Comparison of ENCODE assay signal across 8 cellular contexts in genomic region chr9:129109504-129109903, GRCh38. TPM values are rescaled to one million over a fixed set of nuclear protein-coding genes. Genes with fewer than 3 reads are reported as not detected.
DNase-seq lines count a peak whose midpoint lies in the region; ATAC-seq, FAIRE-seq and TF ChIP-seq lines count a peak whose summit lies in the region.

No MANE protein-coding gene starts in this region.

- H3K36me3 Mint-ChIP-seq in GM23338 (ENCODE audit: low read depth), result no peaks in the 10 kb centered on the region; the same call in 1 of the 3 replicates
- H3K36me3 Mint-ChIP-seq in neural crest cell (ENCODE audit: low read depth), result no peaks in the 10 kb centered on the region

- no peak overlapping the region for H3K56ac ChIP-seq in H1 (replicated peaks; ENCODE audit: insufficient read length, low read depth, low read length)

- H3K27me3 ChIP-seq in GM23338 (ENCODE audit: insufficient read depth) (peaks cover 18% of the 10 kb centered on the region), H1 (replicated peaks in 1 of 4; ENCODE audit: control insufficient read depth in 3 of 4, extremely low read depth in 1 of 4, insufficient read depth in 3 of 4, low read length in 3 of 4) (peaks cover 0 to 15% (median 13%) of the 10 kb centered on the region in 4 experiments; a peak in 5 of 7 replicates)

- POLR2A ChIA-PET in H1 (lab: Charles Lee; ENCODE audit: partially characterized antibody), result interaction anchor here (0.8 to 1.4 kb wide), 3 partner anchors 9 to 31 kb away, joined by 3 to 5 read pairs (median 4); partner anchors contain the start of gene DOLPP1

- H2BK5ac ChIP-seq in H1 (ENCODE audit: low read depth, low read length), result no peak overlapping the region

- H3K27ac Mint-ChIP-seq in GM23338, result no peak overlapping the region
- no peak overlapping the region for H3K27ac Mint-ChIP-seq in neural crest cell (ENCODE audit: unreplicated experiment)

- H4K5ac ChIP-seq in H1 (ENCODE audit: insufficient read length, low read depth, low read length), result no peak overlapping the region

- no peak for TF ChIP-seq POLR2A in H1 (IDR thresholded peaks at IDR 0.05; ENCODE audit: control extremely low read depth in 1 of 2, low read depth in 2 of 2, low read length in 2 of 2)

- H3F3A ChIP-seq in GM23338 (replicated peaks; ENCODE audit: low read depth), result peaks cover 6% of the 10 kb centered on the region; the same call in 1 of the 2 replicates

- H3K4me1 ChIP-seq in GM23338 (ENCODE audit: insufficient read depth) (peaks cover 8% of the 10 kb centered on the region), H1 (replicated peaks in 1 of 4; ENCODE audit: control insufficient read depth in 3 of 4, insufficient read depth in 4 of 4, low read length in 3 of 4) (peaks cover 0 to 5% (median 3%) of the 10 kb centered on the region in 4 experiments; a peak in 3 of 7 replicates)

- no peak overlapping the region for H4K91ac ChIP-seq in H1 (replicated peaks; ENCODE audit: insufficient read length, low read length)

- 82% methylated on average over 7 of the region's 7 CpGs; no CpG with 5 or more reads in 1 of the 2 experiments for WGBS in H1 (ENCODE audit: extremely low coverage in 1 of 2, insufficient coverage in 1 of 2, insufficient read length in 1 of 2, insufficient replicate concordance in 2 of 2, low coverage in 1 of 2, low lambda C conversion rate in 2 of 2, missing lambda C conversion rate in 1 of 2), 2 experiments

- DNase-seq in GM23338 (ENCODE audit: low spot score) (peak; percentile 58), SK-N-DZ (ENCODE audit: low spot score) (peak; percentile 62), H1 (ENCODE audit: low read depth in 1 of 2, low spot score in 2 of 2) (no peak), neural crest cell (ENCODE audit: low read depth, low spot score) (no peak), NCI-H2107 (lab: John Stamatoyannopoulos, UW) (no peak), NCI-H2107 treated with DMSO at 0.1 percent for 48 hours (lab: John Stamatoyannopoulos, UW; ENCODE audit: unreplicated experiment) (no peak)

- no peak for TF ChIP-seq CTCF in GM23338 (conservative IDR thresholded peaks at IDR 0.05; ENCODE audit: low read depth in 2 of 2)
- peak in 1 of 3 experiments; percentile 10; a peak in 1 of 4 replicates for TF ChIP-seq CTCF in H1 (IDR thresholded peaks at IDR 0.05; ENCODE audit: control extremely low read depth in 1 of 3, insufficient read depth in 1 of 3, low read depth in 1 of 3, low read length in 3 of 3)
- TF ChIP-seq CTCF in neural crest cell (conservative IDR thresholded peaks at IDR 0.05), result no peak

- H3K9me3 Mint-ChIP-seq in GM23338 (no peaks in the 10 kb centered on the region), neural crest cell (no peaks in the 10 kb centered on the region)

- peaks cover 10% of the 10 kb centered on the region for H3K23me2 ChIP-seq in H1 (ENCODE audit: low read depth, low read length)

- H2AK5ac ChIP-seq in H1 (ENCODE audit: low read depth, low read length), result no peak overlapping the region

- H3K9me2 ChIP-seq in GM23338 (ENCODE audit: insufficient read depth), result no peaks in the 10 kb centered on the region

- ATAC-seq in GM23338 (peak; percentile 21), GM18498 (IDR thresholded peaks at IDR 0.05; ENCODE audit: unreplicated experiment) (no peak), GM19467 (IDR thresholded peaks at IDR 0.05; ENCODE audit: unreplicated experiment) (no peak)

- H3K27ac ChIP-seq in GM23338 (ENCODE audit: low read depth) (no peak overlapping the region), H1 (ENCODE audit: low read depth, low read length) (no peak overlapping the region)

- H3K4me1 Mint-ChIP-seq in GM23338 (peaks cover 13% of the 10 kb centered on the region), neural crest cell (peaks cover 16% of the 10 kb centered on the region)

- TF ChIP-seq RAD21 in H1 (IDR thresholded peaks at IDR 0.05 in 1 of 2, conservative IDR thresholded peaks at IDR 0.05 in 1 of 2; ENCODE audit: low read depth in 2 of 2, low read length in 2 of 2), result no peak

- H3K4me3 Mint-ChIP-seq in GM23338 (peak overlapping the region; percentile 90), neural crest cell (peak overlapping the region; percentile 87)

- no peak overlapping the region for H3K9ac ChIP-seq in H1 (replicated peaks in 1 of 4; ENCODE audit: extremely low read depth in 1 of 4, low read depth in 3 of 4, low read length in 3 of 4)

- no peak overlapping the region for H2BK20ac ChIP-seq in H1 (ENCODE audit: low read length)

- H3K14ac ChIP-seq in H1 (ENCODE audit: insufficient read length), result no peak overlapping the region

- H4K8ac ChIP-seq in H1 (ENCODE audit: extremely low read depth, insufficient read depth, low read length), result no peak overlapping the region

- H3K27me3 Mint-ChIP-seq in GM23338 (ENCODE audit: insufficient read depth, low read depth, poor library complexity) (peaks cover 20% of the 10 kb centered on the region), neural crest cell (ENCODE audit: low read depth) (no peaks in the 10 kb centered on the region)

- H3K36me3 ChIP-seq in GM23338 (ENCODE audit: insufficient read depth), result no peaks in the 10 kb centered on the region
- no peaks in the 10 kb centered on the region for H3K36me3 ChIP-seq in H1 (ENCODE audit: control insufficient read depth in 2 of 4, insufficient read depth in 4 of 4, low read length in 3 of 4)

- H3K4me2 ChIP-seq in GM23338 (no peak overlapping the region), H1 (ENCODE audit: insufficient read depth in 1 of 2, low read depth in 2 of 2, low read length in 2 of 2) (peak overlapping the region in 1 of 2 experiments; percentile 84; a peak in 1 of 4 replicates)

- H3K4me3 ChIP-seq in GM23338 (no peak overlapping the region; the same call in 1 of the 2 replicates), H1 (ENCODE audit: extremely low read depth in 1 of 4, insufficient read depth in 2 of 4, low read depth in 3 of 4, low read length in 4 of 4) (no peak overlapping the region; a peak in 1 of 8 replicates)

- H2BK120ac ChIP-seq in H1 (replicated peaks; ENCODE audit: low read depth, low read length), result no peak overlapping the region

- H3K9me3 ChIP-seq in H1 (ENCODE audit: insufficient read depth in 2 of 2, low read depth in 1 of 2, low read length in 1 of 2), result no peaks in the 10 kb centered on the region

- TF ChIP-seq EP300 in H1 (IDR thresholded peaks at IDR 0.05; ENCODE audit: borderline replicate concordance in 1 of 2, low read depth in 2 of 2, low read length in 2 of 2), result no peak

- CTCF ChIA-PET in H1 (lab: Charles Lee; ENCODE audit: partially characterized antibody), result interaction anchor here (0.6 to 9.7 kb wide), 5 partner anchors 11 to 668 kb away, joined by 3 to 64 read pairs (median 3); no protein-coding TSS in a partner anchor

- no peak overlapping the region for H3K4ac ChIP-seq in H1 (replicated peaks; ENCODE audit: insufficient read length, low read depth, low read length)

- no peak overlapping the region for H3K18ac ChIP-seq in H1 (ENCODE audit: extremely low read depth, low read length)

- no peak for FAIRE-seq in H1 (lab: Jason Lieb, UNC)

- peaks cover 4% of the 10 kb centered on the region for H3K79me1 ChIP-seq in H1 (ENCODE audit: low read depth, low read length)

- no peak overlapping the region for H3K23ac ChIP-seq in H1 (ENCODE audit: insufficient read length)

- H2BK15ac ChIP-seq in H1 (ENCODE audit: low read length), result no peak overlapping the region

- H4K20me1 ChIP-seq in GM23338 (replicated peaks; ENCODE audit: insufficient read depth) (no peaks in the 10 kb centered on the region; the same call in 1 of the 2 replicates), H1 (replicated peaks in 1 of 2; ENCODE audit: control insufficient read depth in 1 of 2, insufficient read depth in 2 of 2, low read length in 2 of 2) (no peaks in the 10 kb centered on the region)

- H2AFZ ChIP-seq in GM23338 (no peak overlapping the region), H1 (ENCODE audit: low read length) (no peak overlapping the region)

- H2BK12ac ChIP-seq in H1 (ENCODE audit: low read depth, low read length), result no peak overlapping the region

- H3K79me2 ChIP-seq in GM23338 (replicated peaks; ENCODE audit: insufficient read depth) (peaks cover 28% of the 10 kb centered on the region), H1 (ENCODE audit: control insufficient read depth in 1 of 2, insufficient read depth in 2 of 2, low read length in 2 of 2) (peaks cover 0 to 28% of the 10 kb centered on the region in 2 experiments; a peak in 3 of 4 replicates)

RNA-seq across cellular contexts. Expression of gene CRAT, which starts 1.1 kb away (rescaled TPM):
- 9.9 TPM in 2 replicates for total RNA-seq in GM23338 (2014; rRNA removed; shearing (Covaris generic))
- polyA plus RNA-seq in GM23338 (2016; fragmentation: Nextera tagmentation; extraction: Ambion mirVana) (3.7 and 4.6 TPM in 2 replicates), H1 (2011; rRNA removed) (17.3 and 25.5 TPM in 2 replicates)
- 8.2 and 10.7 TPM in 2 replicates for polyA plus RNA-seq in SK-N-DZ (2014; cell fraction: cytosol; rRNA removed)
- 6.2 and 8.7 TPM in 2 replicates for polyA plus RNA-seq in SK-N-DZ (2014; cell fraction: nucleus; rRNA removed)
- total RNA-seq in H1 (2021; fragmentation: NEBNext Ultra II Directional; extraction: Animal tissue kit (Norgen Biotek cat#: 25700)), result 7.2 and 8.2 TPM in 2 replicates
- 9.3 TPM for polyA plus RNA-seq in H1 (2011; cell fraction: cytosol; rRNA removed)
- 18.3 TPM for polyA plus RNA-seq in H1 (2011; cell fraction: nucleus; rRNA removed)
- polyA plus RNA-seq in H1 (2012, experiment 1 of 2), result 6.8 to 14.2 TPM (median 11.5 TPM) in 4 replicates
- 10.0 TPM for polyA plus RNA-seq in H1 (2012, experiment 2 of 2)
- 6.5 TPM for polyA plus RNA-seq in H1 (2013, experiment 1 of 2)
- 5.5 TPM for polyA plus RNA-seq in H1 (2013, experiment 2 of 2)
- 7.9 and 9.6 TPM in 2 replicates for polyA minus RNA-seq in H1 (2011; rRNA and poly(A)+ RNA removed)
- 7.9 TPM for polyA minus RNA-seq in H1 (2011; cell fraction: cytosol; rRNA and poly(A)+ RNA removed)
- polyA minus RNA-seq in H1 (2011; cell fraction: nucleus; rRNA and poly(A)+ RNA removed), result 5.3 TPM
- 24.9 and 26.0 TPM in 2 replicates for total RNA-seq in neural crest cell

RNA-seq across cellular contexts. Expression of gene PTPA, which starts 1.7 kb away (rescaled TPM):
- total RNA-seq in GM23338 (2014; rRNA removed; shearing (Covaris generic)), result 110 and 122 TPM in 2 replicates
- polyA plus RNA-seq in GM23338 (2016; fragmentation: Nextera tagmentation; extraction: Ambion mirVana) (53.9 and 57.3 TPM in 2 replicates), H1 (2011; rRNA removed) (114 and 158 TPM in 2 replicates)
- polyA plus RNA-seq in SK-N-DZ (2014; cell fraction: cytosol; rRNA removed), result 85.6 and 97.8 TPM in 2 replicates
- 55.4 and 62.5 TPM in 2 replicates for polyA plus RNA-seq in SK-N-DZ (2014; cell fraction: nucleus; rRNA removed)
- total RNA-seq in H1 (2021; fragmentation: NEBNext Ultra II Directional; extraction: Animal tissue kit (Norgen Biotek cat#: 25700)), result 145 and 156 TPM in 2 replicates
- polyA plus RNA-seq in H1 (2011; cell fraction: cytosol; rRNA removed), result 152 TPM
- polyA plus RNA-seq in H1 (2011; cell fraction: nucleus; rRNA removed), result 155 TPM
- 115 to 156 TPM (median 139 TPM) in 4 replicates for polyA plus RNA-seq in H1 (2012, experiment 1 of 2)
- polyA plus RNA-seq in H1 (2012, experiment 2 of 2), result 167 TPM
- polyA plus RNA-seq in H1 (2013, experiment 1 of 2), result 80.6 TPM
- 76.5 TPM for polyA plus RNA-seq in H1 (2013, experiment 2 of 2)
- polyA minus RNA-seq in H1 (2011; rRNA and poly(A)+ RNA removed), result 144 and 187 TPM in 2 replicates
- polyA minus RNA-seq in H1 (2011; cell fraction: cytosol; rRNA and poly(A)+ RNA removed), result 83.3 TPM
- 60.0 TPM for polyA minus RNA-seq in H1 (2011; cell fraction: nucleus; rRNA and poly(A)+ RNA removed)
- total RNA-seq in neural crest cell, result 136 and 144 TPM in 2 replicates

RNA-seq across cellular contexts. Expression of gene DOLPP1, which starts 28.6 kb away (rescaled TPM):
- total RNA-seq in GM23338 (2014; rRNA removed; shearing (Covaris generic)), result 30.0 and 31.9 TPM in 2 replicates
- 20.5 and 23.3 TPM in 2 replicates for polyA plus RNA-seq in GM23338 (2016; fragmentation: Nextera tagmentation; extraction: Ambion mirVana)
- 56.8 and 59.2 TPM in 2 replicates for polyA plus RNA-seq in SK-N-DZ (2014; cell fraction: cytosol; rRNA removed)
- 39.0 and 39.1 TPM in 2 replicates for polyA plus RNA-seq in SK-N-DZ (2014; cell fraction: nucleus; rRNA removed)
- 36.0 and 38.8 TPM in 2 replicates for total RNA-seq in H1 (2021; fragmentation: NEBNext Ultra II Directional; extraction: Animal tissue kit (Norgen Biotek cat#: 25700))
- polyA plus RNA-seq in H1 (2011; rRNA removed), result 45.3 and 56.0 TPM in 2 replicates
- polyA plus RNA-seq in H1 (2011; cell fraction: cytosol; rRNA removed), result 43.8 TPM
- polyA plus RNA-seq in H1 (2011; cell fraction: nucleus; rRNA removed), result 56.1 TPM
- 20.0 to 27.5 TPM (median 25.5 TPM) in 4 replicates for polyA plus RNA-seq in H1 (2012, experiment 1 of 2)
- polyA plus RNA-seq in H1 (2012, experiment 2 of 2), result 37.9 TPM
- polyA plus RNA-seq in H1 (2013, experiment 1 of 2), result 52.3 TPM
- polyA plus RNA-seq in H1 (2013, experiment 2 of 2), result 56.7 TPM
- 34.8 and 38.2 TPM in 2 replicates for polyA minus RNA-seq in H1 (2011; rRNA and poly(A)+ RNA removed)
- polyA minus RNA-seq in H1 (2011; cell fraction: cytosol; rRNA and poly(A)+ RNA removed), result 15.0 TPM
- 17.3 TPM for polyA minus RNA-seq in H1 (2011; cell fraction: nucleus; rRNA and poly(A)+ RNA removed)
- 43.1 and 43.9 TPM in 2 replicates for total RNA-seq in neural crest cell

Comparison
In these comparisons a context has a peak if more than half of its experiments do, and no peak if none do; other contexts are left out.
1. DNase-seq: peak in GM23338 (single experiment) and SK-N-DZ (single experiment); none in H1 (0 of 2), neural crest cell (single experiment), NCI-H2107 (single experiment) and NCI-H2107 treated with DMSO at 0.1 percent for 48 hours (single experiment).